8 cellular contexts compared by ENCODE assay signal in genomic region chr12:112116232-112117060, GRCh38. TPM values are rescaled to one million over a fixed set of nuclear protein-coding genes. Genes with fewer than 3 reads are reported as not detected.
DNase-seq lines count a peak whose midpoint lies in the region; ATAC-seq lines count a peak whose summit lies in the region.

No MANE protein-coding gene starts in this region.

- ATAC-seq in sciatic nerve, result peak; percentile 96

- intact Hi-C loops in sciatic nerve (cut with DNase I), result no loop called here

- DNase-seq in AML-193 (lab: John Stamatoyannopoulos, UW), result peak; percentile 57 to 66
- peak; percentile 30 for DNase-seq in H4 (ENCODE audit: low spot score)
- peak; percentile 71 for DNase-seq in NCI-H82 treated with DMSO at 0.1 percent for 48 hours (lab: John Stamatoyannopoulos, UW; ENCODE audit: unreplicated experiment)
- peak; percentile 92 for DNase-seq in astrocyte of the hippocampus (ENCODE audit: low read depth, low spot score)
- peak; percentile 82 for DNase-seq in iPS DF 4.7 (ENCODE audit: extremely low read depth, low spot score)
- peak; percentile 77 for DNase-seq in sciatic nerve (ENCODE audit: low spot score)
- DNase-seq in HCEC 1CT, result no peak
- DNase-seq in stimulated activated CD4-positive, alpha-beta T cell treated with anti-CD3 and anti-CD28 coated beads, Interleukin-2, amount 100 ng/mL, for 48 hours, result no peak

RNA-seq across cellular contexts. Expression of gene NAA25, which starts 7.9 kb away (rescaled TPM):
- 14.1 and 35.8 TPM in 2 replicates for total RNA-seq in H4 (2014; rRNA removed; shearing (Covaris generic))
- 43.6 TPM for total RNA-seq in sciatic nerve

RNA-seq across cellular contexts. Expression of gene TRAFD1, which starts 8.9 kb away (rescaled TPM):
- total RNA-seq in H4 (2014; rRNA removed; shearing (Covaris generic)), result 23.3 and 34.7 TPM in 2 replicates
- 26.5 TPM for total RNA-seq in sciatic nerve

Comparison
In these comparisons a context has a peak if more than half of its experiments do, and no peak if none do; other contexts are left out.
1. DNase-seq: peak in AML-193 (2 of 2), H4 (single experiment), NCI-H82 treated with DMSO at 0.1 percent for 48 hours (single experiment), astrocyte of the hippocampus (single experiment), iPS DF 4.7 (single experiment) and sciatic nerve (single experiment); none in HCEC 1CT (single experiment) and stimulated activated CD4-positive, alpha-beta T cell treated with anti-CD3 and anti-CD28 coated beads, Interleukin-2, amount 100 ng/mL, for 48 hours (0 of 2).